ENCODE assay signal across 25 cellular contexts in the genomic region with DNA sequence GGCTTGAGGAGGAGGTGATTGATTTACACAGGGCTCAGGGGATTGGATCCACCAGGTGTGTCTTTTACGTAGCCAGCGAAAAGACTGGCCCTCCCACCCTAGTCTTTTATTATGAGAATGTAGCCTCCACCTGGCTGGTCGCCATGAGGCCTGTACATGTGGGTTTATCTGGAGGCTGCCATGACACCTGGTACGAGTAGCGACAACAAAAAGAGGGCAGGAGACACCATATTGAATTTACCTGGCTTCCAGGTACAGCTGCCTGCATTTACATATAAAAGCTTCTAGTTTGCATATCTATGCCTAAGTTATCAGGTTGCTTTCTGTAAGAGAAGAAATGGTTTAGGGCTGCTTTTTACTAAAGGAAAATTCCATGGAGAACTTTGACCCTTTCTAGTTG.
"Had no signal": no experiment of that assay in that cellular context is flagged by ENCODE, and none has a peak within 500 bp of the region (broad histone marks: within the 10 kb centered on the region; RNA-seq: fewer than 3 reads in every experiment).

No MANE protein-coding gene starts in this region.

- H3K27ac ChIP-seq: colonic mucosa, esophagus squamous epithelium, lower lobe of right lung, ovary, psoas muscle, sigmoid colon, testis, tibial artery, uterus had no signal

- H3K36me3 ChIP-seq: colonic mucosa, esophagus squamous epithelium, lower lobe of right lung, ovary, sigmoid colon, tibial artery, uterus had no signal

- H3K4me1 Mint-ChIP-seq: immature natural killer cell; natural killer cell; stimulated activated memory B cell treated with anti-CD40 and anti-IgM and Interleukin-4, amounts not matched to agents 10 μg/mL and 1 μg/mL and 100 μg/mL, for 72 hours had no signal

- H3K27me3 ChIP-seq: colonic mucosa, esophagus squamous epithelium, ovary, sigmoid colon, testis, tibial artery, uterus had no signal

- H3K4me3 Mint-ChIP-seq: dendritic cell treated with granulocyte-macrophage colony-stimulating factor and Interleukin-4, amounts not matched to agents 40 ng/mL and 50 ng/mL, for 4 days; immature natural killer cell; natural killer cell; stimulated activated memory B cell treated with anti-CD40 and anti-IgM and Interleukin-4, amounts not matched to agents 10 μg/mL and 1 μg/mL and 100 μg/mL, for 72 hours; type B pancreatic cell had no signal

- DNase-seq: colonic mucosa; effector CD8-positive, alpha-beta T cell; erythroblast; esophagus squamous epithelium; foreskin melanocyte; hypothalamus; immature natural killer cell; islet precursor cell; left ventricle myocardium superior; lower lobe of right lung; natural killer cell; occipital lobe; ovary; psoas muscle; right cardiac atrium; sigmoid colon; stimulated activated CD4-positive, alpha-beta T cell treated with anti-CD3 and anti-CD28 coated beads, Interleukin-4, amount 100 ng/mL, for 4 hours; stimulated activated naive CD8-positive, alpha-beta T cell treated with anti-CD3 and anti-CD28 coated beads, Interleukin-15, Interleukin-2, amounts not matched to agents 100 U/mL and 50 U/mL, for 24 hours; substantia nigra; testis; tibial artery; uterus had no signal

- H3K27ac Mint-ChIP-seq: dendritic cell treated with granulocyte-macrophage colony-stimulating factor and Interleukin-4, amounts not matched to agents 40 ng/mL and 50 ng/mL, for 4 days; immature natural killer cell; natural killer cell; stimulated activated memory B cell treated with anti-CD40 and anti-IgM and Interleukin-4, amounts not matched to agents 10 μg/mL and 1 μg/mL and 100 μg/mL, for 72 hours; type B pancreatic cell had no signal

- ATAC-seq: left ventricle myocardium superior; lower lobe of right lung; natural killer cell; psoas muscle; right cardiac atrium; stimulated activated memory B cell treated with anti-CD40 and anti-IgM and Interleukin-4, amounts not matched to agents 10 μg/mL and 1 μg/mL and 100 μg/mL, for 72 hours; stimulated activated naive CD8-positive, alpha-beta T cell treated with anti-CD3 and anti-CD28 coated beads, Interleukin-15, Interleukin-2, amounts not matched to agents 100 U/mL and 50 U/mL, for 24 hours had no signal

- H3K9me3 ChIP-seq: colonic mucosa, esophagus squamous epithelium, lower lobe of right lung, ovary, psoas muscle, sigmoid colon, testis, tibial artery, uterus had no signal

- H3K4me1 ChIP-seq: colonic mucosa, esophagus squamous epithelium, lower lobe of right lung, psoas muscle, sigmoid colon, testis, tibial artery, uterus had no signal

- H3K36me3 Mint-ChIP-seq: natural killer cell; stimulated activated memory B cell treated with anti-CD40 and anti-IgM and Interleukin-4, amounts not matched to agents 10 μg/mL and 1 μg/mL and 100 μg/mL, for 72 hours; type B pancreatic cell had no signal

- H3K27me3 Mint-ChIP-seq: dendritic cell treated with granulocyte-macrophage colony-stimulating factor and Interleukin-4, amounts not matched to agents 40 ng/mL and 50 ng/mL, for 4 days; stimulated activated memory B cell treated with anti-CD40 and anti-IgM and Interleukin-4, amounts not matched to agents 10 μg/mL and 1 μg/mL and 100 μg/mL, for 72 hours; type B pancreatic cell had no signal

- H3K9me3 Mint-ChIP-seq: stimulated activated memory B cell treated with anti-CD40 and anti-IgM and Interleukin-4, amounts not matched to agents 10 μg/mL and 1 μg/mL and 100 μg/mL, for 72 hours; type B pancreatic cell had no signal

- H3K4me3 ChIP-seq: colonic mucosa, esophagus squamous epithelium, lower lobe of right lung, ovary, psoas muscle, sigmoid colon, testis, tibial artery, uterus had no signal
